In genomic region chr1:165257969-165258459, GRCh38 we compare ENCODE assay signal across 8 cellular contexts.
DNase-seq lines count a peak whose midpoint lies in the region; ATAC-seq and TF ChIP-seq lines count a peak whose summit lies in the region.

No MANE protein-coding gene starts in this region.

- no peak overlapping the region for H3K27ac ChIP-seq in A673 (ENCODE audit: low read depth, low read length, poor library complexity, severe bottlenecking)
- H3K27ac ChIP-seq in foreskin keratinocyte, result no peak overlapping the region
- H3K27ac ChIP-seq in parathyroid adenoma, result no peak overlapping the region

- H3K36me3 Mint-ChIP-seq in activated CD4-positive, alpha-beta memory T cell treated with anti-CD3 and anti-CD28 coated beads for 36 hours, result no peaks in the 10 kb centered on the region

- H3K79me2 ChIP-seq in parathyroid adenoma, result no peaks in the 10 kb centered on the region

- TF ChIP-seq CTCF in A673 (conservative IDR thresholded peaks at IDR 0.05; ENCODE audit: low read depth, low read length) (peak; percentile 93), GM12875 (IDR thresholded peaks at IDR 0.05; ENCODE audit: borderline replicate concordance, insufficient read depth, low read depth, low read length) (peak; percentile 78), foreskin keratinocyte (conservative IDR thresholded peaks at IDR 0.05) (peak; percentile 79), parathyroid adenoma (IDR thresholded peaks at IDR 0.05) (peak; percentile 75)

- H3K9me3 ChIP-seq in A673 (ENCODE audit: low read depth, low read length, poor library complexity, severe bottlenecking), result no peaks in the 10 kb centered on the region
- no peaks in the 10 kb centered on the region for H3K9me3 ChIP-seq in parathyroid adenoma (ENCODE audit: control insufficient read depth, low read length)

- peaks cover 5% of the 10 kb centered on the region for H3K27me3 Mint-ChIP-seq in activated CD4-positive, alpha-beta memory T cell treated with anti-CD3 and anti-CD28 coated beads for 36 hours

- H2AFZ ChIP-seq in parathyroid adenoma, result no peak overlapping the region

- no peak overlapping the region for H3K4me3 Mint-ChIP-seq in activated CD4-positive, alpha-beta memory T cell treated with anti-CD3 and anti-CD28 coated beads for 36 hours

- intact Hi-C loops in A673 (cut with micrococcal nuclease; ENCODE audit: unreplicated experiment), result loop anchor here (1.0 to 2.0 kb wide), 3 partner anchors 111 to 335 kb away; no protein-coding TSS in a partner anchor
- intact Hi-C loops in activated CD4-positive, alpha-beta memory T cell treated with anti-CD3 and anti-CD28 coated beads for 36 hours (cut with micrococcal nuclease), result loop anchor here (5.0 to 10.0 kb wide), 3 partner anchors 107 to 337 kb away; no protein-coding TSS in a partner anchor

- peak; percentile 61 for ATAC-seq in HG03139 (IDR thresholded peaks at IDR 0.05; ENCODE audit: unreplicated experiment)
- ATAC-seq in foreskin keratinocyte, result peak; percentile 80
- ATAC-seq in GM18520 (IDR thresholded peaks at IDR 0.05; ENCODE audit: unreplicated experiment), result no peak

- no peaks in the 10 kb centered on the region for H3K4me1 Mint-ChIP-seq in activated CD4-positive, alpha-beta memory T cell treated with anti-CD3 and anti-CD28 coated beads for 36 hours (ENCODE audit: low read depth)

- BruUV-seq in A673 (replicated peaks; lab: Mats Ljungman, UMichigan), result no TSS peak

- peaks cover 1% of the 10 kb centered on the region for H3K27me3 ChIP-seq in A673 (replicated peaks; ENCODE audit: insufficient read depth, low read depth, low read length, poor library complexity)
- peaks cover 21% of the 10 kb centered on the region for H3K27me3 ChIP-seq in foreskin keratinocyte
- H3K27me3 ChIP-seq in parathyroid adenoma (ENCODE audit: control insufficient read depth, insufficient read depth, low read length), result no peaks in the 10 kb centered on the region

- POLR2A ChIA-PET in A673 (lab: Charles Lee; ENCODE audit: low non-redundant PET), result no interaction called here
- POLR2A ChIA-PET in activated CD4-positive, alpha-beta memory T cell treated with anti-CD3 and anti-CD28 coated beads for 36 hours (lab: Charles Lee), result no interaction called here

- no peaks in the 10 kb centered on the region for H3K9me3 Mint-ChIP-seq in activated CD4-positive, alpha-beta memory T cell treated with anti-CD3 and anti-CD28 coated beads for 36 hours

- DNase-seq in A673 (ENCODE audit: low spot score), result peak; percentile 86
- DNase-seq in NCI-H2196 treated with DMSO at 0.1 percent for 48 hours (lab: John Stamatoyannopoulos, UW; ENCODE audit: unreplicated experiment), result peak; percentile 66
- peak; percentile 53 for DNase-seq in activated CD4-positive, alpha-beta memory T cell treated with anti-CD3 and anti-CD28 coated beads for 36 hours
- DNase-seq in foreskin keratinocyte, result peak; percentile 19 to 53

- H3K36me3 ChIP-seq in A673 (ENCODE audit: insufficient read depth, low read length, poor library complexity, severe bottlenecking), result no peaks in the 10 kb centered on the region
- no peaks in the 10 kb centered on the region for H3K36me3 ChIP-seq in parathyroid adenoma (ENCODE audit: control insufficient read depth, insufficient read depth, low read length)

- H3K4me1 ChIP-seq in A673 (ENCODE audit: insufficient read depth, low read length, poor library complexity, severe bottlenecking) (no peaks in the 10 kb centered on the region), foreskin keratinocyte (no peaks in the 10 kb centered on the region), parathyroid adenoma (no peaks in the 10 kb centered on the region)

- H3K4me2 ChIP-seq in parathyroid adenoma (ENCODE audit: low read length), result no peak overlapping the region

- H3K9ac ChIP-seq in parathyroid adenoma, result no peak overlapping the region

- CTCF ChIA-PET in A673 (lab: Charles Lee), result interaction anchor here (0.6 to 2.1 kb wide), 11 partner anchors 24 to 447 kb away, joined by 3 to 23 read pairs (median 4); no protein-coding TSS in a partner anchor
- CTCF ChIA-PET in activated CD4-positive, alpha-beta memory T cell treated with anti-CD3 and anti-CD28 coated beads for 36 hours (lab: Charles Lee), result interaction anchor here (0.6 to 4.3 kb wide), 15 partner anchors 8 to 341 kb away, joined by 3 to 22 read pairs (median 4); no protein-coding TSS in a partner anchor

- H3K4me3 ChIP-seq in A673 (ENCODE audit: low read depth, low read length, poor library complexity, severe bottlenecking), result no peak overlapping the region
- H3K4me3 ChIP-seq in GM12875 (ENCODE audit: low read depth, low read length), result no peak overlapping the region
- no peak overlapping the region for H3K4me3 ChIP-seq in parathyroid adenoma (ENCODE audit: low read depth, low read length)

- H3K27ac Mint-ChIP-seq in activated CD4-positive, alpha-beta memory T cell treated with anti-CD3 and anti-CD28 coated beads for 36 hours, result no peak overlapping the region

Comparison
In these comparisons a context has a peak if more than half of its experiments do, and no peak if none do; other contexts are left out.
1. DNase-seq: peak in every context shown above with its lines; median percentile 86 in A673; 66 in NCI-H2196 treated with DMSO at 0.1 percent for 48 hours; 53 in activated CD4-positive, alpha-beta memory T cell treated with anti-CD3 and anti-CD28 coated beads for 36 hours; 36 in foreskin keratinocyte.